25 cellular contexts compared by ENCODE assay signal in genomic region chr5:19777363-19777762, GRCh38.
"Had no signal": no experiment of that assay in that cellular context is flagged by ENCODE, and none has a peak within 500 bp of the region (broad histone marks: within the 10 kb centered on the region; RNA-seq: fewer than 3 reads in every experiment).

No MANE protein-coding gene starts in this region.

- H3K27ac Mint-ChIP-seq: activated CD8-positive, alpha-beta memory T cell treated with anti-CD3 and anti-CD28 coated beads, Interleukin-2, amount 10 ng/mL, durations not matched to agents 7 days and 5 days; activated naive CD4-positive, alpha-beta T cell treated with anti-CD3 and anti-CD28 coated beads, Interleukin-2, amount 50 U/mL, for 24 hours; activated T-cell treated with anti-CD3 and anti-CD28 coated beads, Interleukin-2, amount 50 U/mL, for 24 hours; activated T-helper 1 cell treated with anti-CD3 and anti-CD28 coated beads, Interleukin-12 subunit alpha, Interleukin-12 subunit beta, Interleukin-2, Interleukin-4 antibody, amounts not matched to agents 30 ng/mL and 10 ng/mL and 1 ng/mL, durations not matched to agents 14 hours and 24 hours and 36 hours; T-cell had no signal

- H3K4me1 ChIP-seq: body of pancreas had no signal

- DNase-seq: activated CD4-positive, alpha-beta T cell treated with anti-CD3 and anti-CD28 coated beads for 48 hours; activated CD4-positive, alpha-beta T cell treated with anti-CD3 and anti-CD28 coated beads, Interleukin-2, amount 50 U/mL, for 4 hours; activated CD8-positive, alpha-beta memory T cell treated with anti-CD3 and anti-CD28 coated beads, Interleukin-2, amount 10 ng/mL, durations not matched to agents 7 days and 5 days; activated effector memory CD4-positive, alpha-beta T cell treated with Interleukin-2 at 50 U/mL for 16 hours; activated naive CD4-positive, alpha-beta T cell; activated T-cell treated with anti-CD3 and anti-CD28 coated beads, Interleukin-2, amount 50 U/mL, for 24 hours; aorta; body of pancreas; central memory CD4-positive, alpha-beta T cell; MM.1S; NCI-H1105; NCI-H1436; NCI-H187 treated with DMSO at 0.1 percent for 48 hours; NCI-H2081 treated with DMSO at 0.1 percent for 48 hours; NCI-H226; NCI-H510A; NCI-H526 treated with DMSO at 0.1 percent for 48 hours; NCI-H82; OCI-M1; RPMI8226; T-cell; WERI-Rb-1 had no signal

- H3K27me3 Mint-ChIP-seq: activated CD8-positive, alpha-beta memory T cell treated with anti-CD3 and anti-CD28 coated beads, Interleukin-2, amount 10 ng/mL, durations not matched to agents 7 days and 5 days; activated naive CD4-positive, alpha-beta T cell treated with anti-CD3 and anti-CD28 coated beads, Interleukin-2, amount 50 U/mL, for 24 hours; activated T-cell treated with anti-CD3 and anti-CD28 coated beads, Interleukin-2, amount 50 U/mL, for 24 hours; T-cell had no signal

- H3K4me3 ChIP-seq: body of pancreas, SK-N-MC had no signal

- H3K27ac ChIP-seq: body of pancreas, SK-N-MC, WERI-Rb-1 had no signal

- H3K36me3 ChIP-seq: WERI-Rb-1 had no signal

- H3K4me1 Mint-ChIP-seq: activated CD8-positive, alpha-beta memory T cell treated with anti-CD3 and anti-CD28 coated beads, Interleukin-2, amount 10 ng/mL, durations not matched to agents 7 days and 5 days; activated naive CD4-positive, alpha-beta T cell treated with anti-CD3 and anti-CD28 coated beads, Interleukin-2, amount 50 U/mL, for 24 hours; T-cell had no signal

- H3K9me3 ChIP-seq: body of pancreas had no signal

- H3K4me3 Mint-ChIP-seq: activated CD8-positive, alpha-beta memory T cell treated with anti-CD3 and anti-CD28 coated beads, Interleukin-2, amount 10 ng/mL, durations not matched to agents 7 days and 5 days; activated naive CD4-positive, alpha-beta T cell treated with anti-CD3 and anti-CD28 coated beads, Interleukin-2, amount 50 U/mL, for 24 hours; activated T-cell treated with anti-CD3 and anti-CD28 coated beads, Interleukin-2, amount 50 U/mL, for 24 hours; activated T-helper 1 cell treated with anti-CD3 and anti-CD28 coated beads, Interleukin-12 subunit alpha, Interleukin-12 subunit beta, Interleukin-2, Interleukin-4 antibody, amounts not matched to agents 30 ng/mL and 10 ng/mL and 1 ng/mL, durations not matched to agents 14 hours and 24 hours and 36 hours; T-cell had no signal

- H3K27me3 ChIP-seq: body of pancreas had no signal

- H3K36me3 Mint-ChIP-seq: activated CD8-positive, alpha-beta memory T cell treated with anti-CD3 and anti-CD28 coated beads, Interleukin-2, amount 10 ng/mL, durations not matched to agents 7 days and 5 days; activated naive CD4-positive, alpha-beta T cell treated with anti-CD3 and anti-CD28 coated beads, Interleukin-2, amount 50 U/mL, for 24 hours; T-cell had no signal
